1 cellular context compared by ENCODE assay signal in genomic region chr10:48231699-48232315, GRCh38.
TF ChIP-seq lines count a peak whose summit lies in the region.

No MANE protein-coding gene starts in this region.

TF ChIP-seq in GM12878, 131 proteins besides CTCF, POLR2A, EP300 and RAD21 (continued from another document):
- TF ChIP-seq IRF5 (IDR thresholded peaks at IDR 0.05; ENCODE audit: borderline replicate concordance) (no peak), TCF3 (IDR thresholded peaks at IDR 0.05; ENCODE audit: borderline replicate concordance, insufficient read depth, low read depth, low read length) (no peak), SMC3 (IDR thresholded peaks at IDR 0.05; ENCODE audit: borderline replicate concordance, low read length) (no peak), CEBPB (IDR thresholded peaks at IDR 0.05; ENCODE audit: borderline replicate concordance in 1 of 2, low read depth in 2 of 2, low read length in 2 of 2) (no peak), DPF2 (IDR thresholded peaks at IDR 0.05) (peak; percentile 7; the same call in 1 of the 2 replicates), LARP7 (IDR thresholded peaks at IDR 0.05) (no peak), ZSCAN29 (IDR thresholded peaks at IDR 0.05) (no peak), EZH2 (IDR thresholded peaks at IDR 0.05; ENCODE audit: borderline replicate concordance, control insufficient read depth, low read depth, low read length) (no peak), MTA2 (IDR thresholded peaks at IDR 0.05; ENCODE audit: low read depth) (peak; percentile 94), RUNX3 (IDR thresholded peaks at IDR 0.05; ENCODE audit: low read length) (peak; percentile 81), ZBTB11 (CRISPR knock-in tag; IDR thresholded peaks at IDR 0.05) (no peak), ZZZ3 (IDR thresholded peaks at IDR 0.05; ENCODE audit: control insufficient read depth, insufficient read length, low read depth) (no peak), PAX5 (IDR thresholded peaks at IDR 0.05; ENCODE audit: borderline replicate concordance, low read depth, low read length) (peak; percentile 65; the same call in 1 of the 2 replicates)
